14 cellular contexts compared by ENCODE assay signal in the genomic region with DNA sequence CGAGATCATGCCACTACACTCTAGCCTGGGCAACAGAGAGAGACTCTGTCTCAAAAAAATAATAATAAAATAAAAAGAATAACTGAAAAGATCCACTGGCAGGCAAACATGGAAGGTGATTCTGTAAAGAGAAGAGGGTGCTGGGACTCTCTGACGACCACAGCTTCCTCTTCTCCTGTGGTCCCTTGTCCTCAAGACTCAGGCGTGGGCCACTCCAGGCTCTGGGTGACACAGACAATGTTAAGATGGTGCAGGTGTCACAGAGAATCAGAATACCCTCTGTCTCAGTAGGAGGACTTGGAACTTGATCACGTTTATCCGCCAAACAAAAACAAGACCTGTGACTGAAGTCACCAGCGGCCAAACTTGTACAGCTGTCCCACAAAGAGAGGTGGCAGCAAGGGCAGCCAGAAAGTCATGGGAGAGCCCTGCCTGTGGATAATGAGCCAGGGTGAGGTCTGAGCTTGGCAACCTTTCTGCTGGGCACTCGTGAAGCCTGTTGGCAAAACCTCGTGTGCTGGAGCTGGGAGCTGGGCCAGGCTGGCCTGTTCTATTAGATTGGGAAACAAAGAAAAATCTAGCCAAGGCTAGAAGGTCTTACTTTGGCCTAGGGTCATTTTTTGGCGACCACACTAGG.
DNase-seq lines count a peak whose midpoint lies in the region; ATAC-seq and TF ChIP-seq lines count a peak whose summit lies in the region.
"Had no signal": no experiment of that assay in that cellular context is flagged by ENCODE, and none has a peak within 500 bp of the region (broad histone marks: within the 10 kb centered on the region; RNA-seq: fewer than 3 reads in every experiment).

No MANE protein-coding gene starts in this region.

- H3K9me3 ChIP-seq in Loucy (ENCODE audit: insufficient read depth, low read depth, low read length) (no peaks in the 10 kb centered on the region), skeletal muscle tissue (ENCODE audit: control insufficient read depth in 3 of 3, low read length in 3 of 3) (no peaks in the 10 kb centered on the region), PC-3 (ENCODE audit: low read length) (no peaks in the 10 kb centered on the region)

- H3K9ac ChIP-seq in Loucy (ENCODE audit: low read depth, low read length, poor library complexity, severe bottlenecking) (no peak overlapping the region), skeletal muscle tissue (ENCODE audit: low read depth in 1 of 3, low read length in 3 of 3) (peak overlapping the region in 1 of 3 donors; percentile 10), PC-3 (ENCODE audit: low read length) (no peak overlapping the region)

- H3K27ac ChIP-seq in caudate nucleus (ENCODE audit: low read depth, low read length), result peak overlapping the region; percentile 63
- peak overlapping the region; percentile 73 for H3K27ac ChIP-seq in skeletal muscle tissue (ENCODE audit: low read depth, low read length)
- no peak overlapping the region for H3K27ac ChIP-seq in PC-3 (ENCODE audit: low read length)

- intact Hi-C loops in PC-3 (cut with micrococcal nuclease), result no loop called here

- H3K9me2 ChIP-seq in Loucy (replicated peaks; ENCODE audit: low read depth, low read length) (no peaks in the 10 kb centered on the region), PC-3 (replicated peaks; ENCODE audit: low read length) (no peaks in the 10 kb centered on the region)

- POLR2A ChIA-PET in PC-3 (lab: Charles Lee; ENCODE audit: unreplicated experiment), result no interaction called here

- H3K4me1 ChIP-seq in Loucy (ENCODE audit: insufficient read depth, low read length, poor library complexity, severe bottlenecking), result peaks cover 4% of the 10 kb centered on the region
- peaks cover 10 to 12% (median 11%) of the 10 kb centered on the region in 3 donors for H3K4me1 ChIP-seq in skeletal muscle tissue (ENCODE audit: control insufficient read depth in 3 of 3, insufficient read depth in 3 of 3, low read length in 3 of 3)
- H3K4me1 ChIP-seq in PC-3 (ENCODE audit: insufficient read depth, low read length), result peaks cover 44% of the 10 kb centered on the region

- no peak for TF ChIP-seq CTCF in Loucy (conservative IDR thresholded peaks at IDR 0.05; ENCODE audit: low read length)
- no peak for TF ChIP-seq CTCF in PC-3 (conservative IDR thresholded peaks at IDR 0.05; ENCODE audit: low read depth, low read length)

- H3K4me3 ChIP-seq in Loucy (ENCODE audit: low read length, poor library complexity, severe bottlenecking) (no peak overlapping the region), skeletal muscle tissue (ENCODE audit: low read length in 3 of 3) (no peak overlapping the region), PC-3 (ENCODE audit: low read length) (no peak overlapping the region)

- DNase-seq in caudate nucleus (lab: John Stamatoyannopoulos, UW) (peak in 48 of 61 donors; percentile 5 to 86 (median 37)), left kidney (ENCODE audit: low read depth, low spot score) (peak; percentile 71), NCI-H1436 (lab: John Stamatoyannopoulos, UW) (no peak), SK-N-DZ (ENCODE audit: low spot score) (no peak), PC-3 (no peak), glomerular visceral epithelial cell (ENCODE audit: extremely low spot score) (no peak)
- DNase-seq: activated CD8-positive, alpha-beta memory T cell treated with anti-CD3 and anti-CD28 coated beads, Interleukin-2, amount 50 U/mL, for 48 hours; dermis blood vessel endothelial cell; EL; NCI-H1436 treated with DMSO at 0.1 percent for 48 hours; NCI-H748 treated with DMSO at 0.1 percent for 48 hours had no signal

- H2AFZ ChIP-seq in Loucy (ENCODE audit: low read length) (0 out of 2 replicates have a peak overlapping the region, but pooled peaks have one; percentile 46), PC-3 (ENCODE audit: low read length) (no peak overlapping the region)

- no peaks in the 10 kb centered on the region for H3K27me3 ChIP-seq in Loucy (ENCODE audit: insufficient read depth, low read length, poor library complexity, severe bottlenecking)
- no peaks in the 10 kb centered on the region for H3K27me3 ChIP-seq in skeletal muscle tissue (ENCODE audit: control insufficient read depth in 3 of 3, insufficient read depth in 3 of 3, low read length in 3 of 3)
- H3K27me3 ChIP-seq in PC-3 (ENCODE audit: low read length), result no peaks in the 10 kb centered on the region

- CTCF ChIA-PET in PC-3 (lab: Charles Lee), result no interaction called here

- ATAC-seq in PC-3, result no peak
- ATAC-seq: HCT116 had no signal

- no peaks in the 10 kb centered on the region for H3K36me3 ChIP-seq in Loucy (ENCODE audit: insufficient read depth, low read length)
- no peaks in the 10 kb centered on the region for H3K36me3 ChIP-seq in skeletal muscle tissue (ENCODE audit: control insufficient read depth in 3 of 3, insufficient read depth in 3 of 3, low read length in 3 of 3)
- no peaks in the 10 kb centered on the region for H3K36me3 ChIP-seq in PC-3 (ENCODE audit: low read depth, low read length)

- no peak overlapping the region for H3K4me2 ChIP-seq in Loucy (ENCODE audit: low read depth, low read length, poor library complexity, severe bottlenecking)
- H3K4me2 ChIP-seq in PC-3 (ENCODE audit: low read length), result no peak overlapping the region

- H4K20me1 ChIP-seq in Loucy (ENCODE audit: insufficient read depth, low read length, poor library complexity, severe bottlenecking), result no peaks in the 10 kb centered on the region
- H4K20me1 ChIP-seq in PC-3 (ENCODE audit: low read length), result no peaks in the 10 kb centered on the region

- BruUV-seq in PC-3 (replicated peaks; lab: Mats Ljungman, UMichigan), result no TSS peak

- H3F3A ChIP-seq in Loucy (ENCODE audit: low read depth) (no peaks in the 10 kb centered on the region), PC-3 (ENCODE audit: low read length, unreplicated experiment) (peaks cover 7% of the 10 kb centered on the region)

- H3K79me2 ChIP-seq in Loucy (ENCODE audit: insufficient read depth, low read length) (no peaks in the 10 kb centered on the region), PC-3 (ENCODE audit: low read length) (no peaks in the 10 kb centered on the region)

Comparison
In these comparisons a context has a peak if more than half of its experiments do, and no peak if none do; other contexts are left out.
1. DNase-seq: peak in caudate nucleus (48 of 61) and left kidney (single experiment); none in NCI-H1436 (single experiment), SK-N-DZ (single experiment), PC-3 (single experiment) and glomerular visceral epithelial cell (single experiment).